Comparison of ENCODE assay signal across 8 cellular contexts in the genomic region with DNA sequence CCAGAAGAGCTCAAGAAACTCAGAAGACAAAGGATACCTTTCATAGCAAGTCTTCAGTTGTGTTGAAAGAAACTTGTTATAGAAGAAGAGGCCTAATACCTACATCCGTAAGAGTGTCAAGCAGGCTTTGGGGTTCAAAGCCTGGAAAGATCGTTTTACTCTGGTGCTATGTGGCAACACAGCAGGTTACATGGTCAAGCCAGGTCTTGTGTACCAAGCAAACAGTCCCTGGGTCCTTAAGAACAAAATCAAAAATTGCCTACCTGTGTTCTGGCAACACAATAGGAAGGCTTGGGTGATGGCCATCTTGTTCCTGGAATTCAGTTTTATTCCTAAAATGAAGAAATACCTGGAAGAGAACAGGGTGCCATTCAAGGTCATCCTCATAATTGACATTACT. TPM values are rescaled to one million over a fixed set of nuclear protein-coding genes. Genes with fewer than 3 reads are reported as not detected.
"Had no signal": no experiment of that assay in that cellular context is flagged by ENCODE, and none has a peak within 500 bp of the region (broad histone marks: within the 10 kb centered on the region; RNA-seq: fewer than 3 reads in every experiment).

No MANE protein-coding gene starts in this region.

- FAIRE-seq: H54, HTR-8/SVneo, K562 had no signal

- H3K4me2 ChIP-seq: GM23338 had no signal

- H3K4me3 ChIP-seq: GM23338, K562 had no signal

- H3K9me3 Mint-ChIP-seq: GM23338, H9 had no signal

- ATAC-seq: GM23338, K562 had no signal

- H3K27ac Mint-ChIP-seq: GM23338, H9 had no signal

- H2AFZ ChIP-seq: GM23338 had no signal

- DNase-seq: H9, HCEC 1CT, KG1 had no signal

- H3K4me3 Mint-ChIP-seq: GM23338, H9 had no signal

RNA-seq across cellular contexts. Expression of gene LRRC19, which starts 32.0 kb away (rescaled TPM):
- total RNA-seq: GM23338, H1, H9, K562 had no signal
- polyA plus RNA-seq: H1, K562 had no signal
